Comparison of ENCODE assay signal across 8 cellular contexts in genomic region chr12:116646901-116647300, GRCh38.
"Had no signal": no experiment of that assay in that cellular context is flagged by ENCODE, and none has a peak within 500 bp of the region (broad histone marks: within the 10 kb centered on the region; RNA-seq: fewer than 3 reads in every experiment).

No MANE protein-coding gene starts in this region.

- H3K4me3 ChIP-seq: GM12878 had no signal

- FAIRE-seq: G401.6, GM12878, GM12891, GM12892, GM18507, GM19239 had no signal

- ATAC-seq: GM12878 had no signal

- DNase-seq: GDM1, GF-D8 had no signal
